Comparison of ENCODE assay signal across 24 cellular contexts in genomic region chr1:232250838-232251237, GRCh38.
DNase-seq lines count a peak whose midpoint lies in the region; ATAC-seq and TF ChIP-seq lines count a peak whose summit lies in the region.
"Had no signal": no experiment of that assay in that cellular context is flagged by ENCODE, and none has a peak within 500 bp of the region (broad histone marks: within the 10 kb centered on the region; RNA-seq: fewer than 3 reads in every experiment).

No MANE protein-coding gene starts in this region.

- CTCF ChIA-PET in OCI-LY7 (lab: Charles Lee; ENCODE audit: unreplicated experiment): no interaction called here

- TF ChIP-seq CTCF in GM23338 (conservative IDR thresholded peaks at IDR 0.05; ENCODE audit: low read depth in 2 of 2) (no peak), glutamatergic neuron (IDR thresholded peaks at IDR 0.05; ENCODE audit: partially characterized antibody, unreplicated experiment) (no peak), esophagus muscularis mucosa (IDR thresholded peaks at IDR 0.05) (no peak), OCI-LY7 (conservative IDR thresholded peaks at IDR 0.05; ENCODE audit: low read length) (no peak), sigmoid colon (IDR thresholded peaks at IDR 0.05) (no peak)

- H3K9me3 Mint-ChIP-seq in GM23338: no peaks in the 10 kb centered on the region
- peaks cover 2% of the 10 kb centered on the region for H3K9me3 Mint-ChIP-seq in glutamatergic neuron (ENCODE audit: unreplicated experiment)
- H3K9me3 Mint-ChIP-seq: CD8-positive, alpha-beta T cell; T-helper 1 cell treated with Interleukin-12 subunit alpha and Interleukin-12 subunit beta and Interleukin-4 antibody, amounts not matched to agents 30 μg/mL and 1 μg/mL, for 36 hours had no signal

- H3K9me2 ChIP-seq in GM23338 (ENCODE audit: insufficient read depth): no peaks in the 10 kb centered on the region
- H3K9me2 ChIP-seq in OCI-LY7 (ENCODE audit: insufficient read depth, low read length): no peaks in the 10 kb centered on the region

- peaks cover 33% of the 10 kb centered on the region for H3K4me1 ChIP-seq in GM23338 (ENCODE audit: insufficient read depth)
- H3K4me1 ChIP-seq in esophagus muscularis mucosa: peaks cover 0 to 8% (median 6%) of the 10 kb centered on the region in 4 donors
- no peaks in the 10 kb centered on the region for H3K4me1 ChIP-seq in OCI-LY7 (ENCODE audit: insufficient read depth, low read length, poor library complexity, severe bottlenecking)
- peaks cover 0 to 17% (median 12%) of the 10 kb centered on the region in 4 donors for H3K4me1 ChIP-seq in sigmoid colon
- H3K4me1 ChIP-seq: Caco-2, Peyer's patch had no signal

- H3K36me3 ChIP-seq in GM23338 (ENCODE audit: insufficient read depth) (no peaks in the 10 kb centered on the region), esophagus muscularis mucosa (no peaks in the 10 kb centered on the region), OCI-LY7 (ENCODE audit: insufficient read depth, low read length) (no peaks in the 10 kb centered on the region), sigmoid colon (no peaks in the 10 kb centered on the region)
- H3K36me3 ChIP-seq: Peyer's patch had no signal

- H3K4me3 ChIP-seq in GM23338 (no peak overlapping the region), esophagus muscularis mucosa (no peak overlapping the region), OCI-LY7 (ENCODE audit: low read depth, low read length, poor library complexity, severe bottlenecking) (no peak overlapping the region), sigmoid colon (no peak overlapping the region)
- H3K4me3 ChIP-seq: Peyer's patch had no signal

- H3F3A ChIP-seq in GM23338 (replicated peaks; ENCODE audit: low read depth): no peaks in the 10 kb centered on the region

- POLR2A ChIA-PET in OCI-LY7 (lab: Charles Lee): no interaction called here

- peak; percentile 18 for DNase-seq in GM23338 (ENCODE audit: low spot score)
- DNase-seq in SK-N-DZ (ENCODE audit: low spot score): peak; percentile 30
- DNase-seq in glutamatergic neuron: peak; percentile 26
- DNase-seq in esophagus muscularis mucosa (ENCODE audit: extremely low spot score): no peak
- DNase-seq in OCI-LY7 (ENCODE audit: low spot score): no peak
- no peak for DNase-seq in sigmoid colon
- no peak for DNase-seq in NCI-H510A treated with DMSO at 0.1 percent for 48 hours (lab: John Stamatoyannopoulos, UW)
- DNase-seq: Caco-2; CD8-positive, alpha-beta T cell; DMS53; NCI-H1092; NCI-H1417 treated with DMSO at 0.1 percent for 48 hours; NCI-H1694 treated with DMSO at 0.1 percent for 48 hours; NCI-H2081; NCI-H2227 treated with DMSO at 0.1 percent for 48 hours; NCI-H748 treated with DMSO at 0.1 percent for 48 hours; NK-92 treated with Interleukin-12 subunit alpha and Interleukin-12 subunit beta, amount 100 ng/mL, for 24 hours; Peyer's patch; SHP77 treated with DMSO at 0.1 percent for 48 hours; SK-N-SH; SW 1271 had no signal

- H3K36me3 Mint-ChIP-seq in GM23338 (ENCODE audit: low read depth) (no peaks in the 10 kb centered on the region), glutamatergic neuron (ENCODE audit: unreplicated experiment) (no peaks in the 10 kb centered on the region)
- H3K36me3 Mint-ChIP-seq: CD8-positive, alpha-beta T cell had no signal

- TF ChIP-seq EP300 in esophagus muscularis mucosa (IDR thresholded peaks at IDR 0.05) (no peak), sigmoid colon (IDR thresholded peaks at IDR 0.05) (no peak)

- H3K4me2 ChIP-seq in GM23338: no peak overlapping the region
- no peak overlapping the region for H3K4me2 ChIP-seq in OCI-LY7 (ENCODE audit: low read length)
- H3K4me2 ChIP-seq: SK-N-SH had no signal

- H3K27ac ChIP-seq in GM23338 (ENCODE audit: low read depth) (no peak overlapping the region), esophagus muscularis mucosa (replicated peaks in 1 of 4) (no peak overlapping the region), OCI-LY7 (ENCODE audit: low read depth, low read length, poor library complexity, severe bottlenecking) (no peak overlapping the region), sigmoid colon (no peak overlapping the region)
- H3K27ac ChIP-seq: C4-2B, Peyer's patch had no signal

- intact Hi-C loops in esophagus muscularis mucosa (cut with DNase I) (no loop called here), OCI-LY7 (cut with micrococcal nuclease; ENCODE audit: unreplicated experiment) (no loop called here), sigmoid colon (cut with DNase I) (no loop called here)

- no peaks in the 10 kb centered on the region for H4K20me1 ChIP-seq in GM23338 (replicated peaks; ENCODE audit: insufficient read depth)
- no peaks in the 10 kb centered on the region for H4K20me1 ChIP-seq in OCI-LY7 (ENCODE audit: insufficient read depth, low read length)

- no peaks in the 10 kb centered on the region for H3K9me3 ChIP-seq in esophagus muscularis mucosa
- H3K9me3 ChIP-seq in OCI-LY7 (ENCODE audit: low read length): no peaks in the 10 kb centered on the region
- H3K9me3 ChIP-seq in sigmoid colon: no peaks in the 10 kb centered on the region
- H3K9me3 ChIP-seq: Caco-2, Peyer's patch, SK-N-SH had no signal

- ATAC-seq in GM23338: peak; percentile 14; the same call in 1 of the 3 replicates
- ATAC-seq: CD8-positive, alpha-beta T cell had no signal

- WGBS in esophagus muscularis mucosa: 85% methylated on average over 3 of the region's 3 CpGs
- 83 to 92% methylated on average over 3 of the region's 3 CpGs for WGBS in sigmoid colon, 2 donors

- H3K27ac Mint-ChIP-seq in GM23338 (no peak overlapping the region), glutamatergic neuron (ENCODE audit: unreplicated experiment) (peak overlapping the region; percentile 14)
- H3K27ac Mint-ChIP-seq: B cell; CD8-positive, alpha-beta T cell; T-helper 1 cell treated with Interleukin-12 subunit alpha and Interleukin-12 subunit beta and Interleukin-4 antibody, amounts not matched to agents 30 μg/mL and 1 μg/mL, for 36 hours had no signal

- no peak overlapping the region for H3K4me3 Mint-ChIP-seq in GM23338
- no peak overlapping the region for H3K4me3 Mint-ChIP-seq in glutamatergic neuron (ENCODE audit: unreplicated experiment)
- H3K4me3 Mint-ChIP-seq: B cell; CD8-positive, alpha-beta T cell; T-helper 1 cell treated with Interleukin-12 subunit alpha and Interleukin-12 subunit beta and Interleukin-4 antibody, amounts not matched to agents 30 μg/mL and 1 μg/mL, for 36 hours had no signal

- no TSS peak for BruUV-seq in OCI-LY7 (replicated peaks; lab: Mats Ljungman, UMichigan)

- H3K4me1 Mint-ChIP-seq in GM23338: peaks cover 54% of the 10 kb centered on the region
- H3K4me1 Mint-ChIP-seq in glutamatergic neuron (ENCODE audit: low read depth, unreplicated experiment): peaks cover 29% of the 10 kb centered on the region
- H3K4me1 Mint-ChIP-seq: B cell had no signal

- H2AFZ ChIP-seq in GM23338 (no peak overlapping the region), OCI-LY7 (ENCODE audit: low read length) (no peak overlapping the region)

- peaks cover 82% of the 10 kb centered on the region for H3K27me3 ChIP-seq in GM23338 (ENCODE audit: insufficient read depth)
- no peaks in the 10 kb centered on the region for H3K27me3 ChIP-seq in esophagus muscularis mucosa
- no peaks in the 10 kb centered on the region for H3K27me3 ChIP-seq in sigmoid colon
- H3K27me3 ChIP-seq: Peyer's patch had no signal

- TF ChIP-seq POLR2A in esophagus muscularis mucosa (IDR thresholded peaks at IDR 0.05; ENCODE audit: low read depth) (no peak), sigmoid colon (IDR thresholded peaks at IDR 0.05) (no peak)

- H3K27me3 Mint-ChIP-seq in GM23338 (ENCODE audit: insufficient read depth, low read depth, poor library complexity) (peaks cover 39% of the 10 kb centered on the region), glutamatergic neuron (ENCODE audit: unreplicated experiment) (no peaks in the 10 kb centered on the region)

- H3K79me2 ChIP-seq in GM23338 (replicated peaks; ENCODE audit: insufficient read depth): no peaks in the 10 kb centered on the region
- H3K79me2 ChIP-seq in OCI-LY7 (ENCODE audit: insufficient read depth, low read depth, low read length): no peaks in the 10 kb centered on the region

TF ChIP-seq in GM23338, 12 proteins besides CTCF, POLR2A, EP300 and RAD21 (continues in another document):
- no peak for TF ChIP-seq JUNB (IDR thresholded peaks at IDR 0.05; ENCODE audit: unreplicated experiment)
- no peak for TF ChIP-seq NANOG (IDR thresholded peaks at IDR 0.05; ENCODE audit: borderline replicate concordance)

Comparison
In these comparisons a context has a peak if more than half of its experiments do, and no peak if none do; other contexts are left out.
1. DNase-seq: peak in GM23338 (single experiment), SK-N-DZ (single experiment) and glutamatergic neuron (single experiment); none in esophagus muscularis mucosa (single experiment), OCI-LY7 (single experiment), sigmoid colon (single experiment) and NCI-H510A treated with DMSO at 0.1 percent for 48 hours (single experiment).